In the genomic region with DNA sequence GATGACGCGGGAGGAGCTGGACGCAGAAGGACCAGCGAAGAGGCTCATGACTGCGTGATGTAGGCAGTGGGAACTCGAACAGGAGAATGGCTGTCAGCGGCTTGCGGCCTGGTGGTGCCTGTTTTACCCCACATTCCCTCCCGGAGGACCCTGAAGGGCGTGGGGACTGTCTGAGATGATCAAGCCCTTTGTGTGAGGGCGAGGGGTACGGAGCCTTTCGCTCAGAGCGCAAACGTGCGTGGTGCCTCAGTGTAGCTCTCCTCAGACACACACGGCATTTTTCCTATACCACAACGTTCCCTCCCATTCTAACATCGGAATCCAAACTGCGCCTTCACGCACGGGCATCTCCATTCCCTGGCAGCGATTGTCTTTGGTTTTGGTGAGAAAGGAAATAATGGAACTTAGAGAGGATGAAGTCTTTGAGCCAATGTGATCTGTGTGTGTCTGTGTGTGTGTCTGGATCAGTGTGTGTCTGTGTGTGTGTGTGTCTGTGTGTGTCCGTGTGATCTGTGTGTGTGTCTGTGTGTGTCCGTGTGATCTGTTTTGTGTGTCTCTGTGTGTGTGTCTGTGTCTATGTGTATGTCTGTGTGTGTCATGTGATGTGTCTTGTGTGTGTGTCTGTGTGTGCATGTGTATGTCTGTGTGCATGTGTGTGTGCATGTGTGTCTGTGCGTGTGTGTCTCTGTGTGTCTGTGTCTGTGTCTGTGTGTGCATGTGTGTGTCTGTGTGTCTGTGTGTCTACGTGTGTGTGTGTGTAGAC, we compare ENCODE assay signal across 22 cellular contexts. TPM values are rescaled to one million over a fixed set of nuclear protein-coding genes. Genes with fewer than 3 reads are reported as not detected.
DNase-seq lines count a peak whose midpoint lies in the region; ATAC-seq, FAIRE-seq and TF ChIP-seq lines count a peak whose summit lies in the region.
"Had no signal": no experiment of that assay in that cellular context is flagged by ENCODE, and none has a peak within 500 bp of the region (broad histone marks: within the 10 kb centered on the region; RNA-seq: fewer than 3 reads in every experiment).

No MANE protein-coding gene starts in this region.

- no peak for TF ChIP-seq CTCF in CD4-positive, alpha-beta T cell (IDR thresholded peaks at IDR 0.05)
- TF ChIP-seq CTCF in RWPE2 (IDR thresholded peaks at IDR 0.05; ENCODE audit: poor library complexity, severe bottlenecking) (no peak), HepG2 (CRISPR knock-in tag; IDR thresholded peaks at IDR 0.05) (no peak), foreskin keratinocyte (conservative IDR thresholded peaks at IDR 0.05) (no peak), GM13977 (IDR thresholded peaks at IDR 0.05; ENCODE audit: extremely low read depth, insufficient read depth, missing control alignments) (no peak)

- in situ Hi-C loops in HepG2 (cut with HindIII; ENCODE audit: extremely low pct_ligation_motif_present, low pct_unique_long_range_greater_than_20kb), result no loop called here
- in situ Hi-C loops in GM13977 (cut with MboI; ENCODE audit: low pct_unique_long_range_greater_than_20kb, low sequenced_read_pairs, unreplicated experiment), result no loop called here

- ATAC-seq in CD4-positive, alpha-beta T cell (ENCODE audit: poor library complexity), result peak; percentile 12
- ATAC-seq in RWPE2 (ENCODE audit: low read depth), result no peak
- ATAC-seq in HepG2, result no peak
- ATAC-seq in foreskin keratinocyte, result no peak
- ATAC-seq: activated naive CD4-positive, alpha-beta T cell treated with anti-CD3 and anti-CD28 coated beads, Interleukin-2, amount 50 U/mL, for 72 hours; left lung; pancreas had no signal

- peaks cover 4% of the 10 kb centered on the region; the same call in 1 of the 2 replicates for H4K20me1 ChIP-seq in HepG2 (ENCODE audit: insufficient read depth, low read length)

- no peaks in the 10 kb centered on the region for H3K27me3 ChIP-seq in CD4-positive, alpha-beta T cell (ENCODE audit: control insufficient read depth, insufficient read depth, low read length)
- H3K27me3 ChIP-seq in RWPE2 (ENCODE audit: insufficient read depth, poor library complexity, severe bottlenecking), result no peaks in the 10 kb centered on the region
- peaks cover 36 to 72% of the 10 kb centered on the region in 2 experiments for H3K27me3 ChIP-seq in HepG2 (ENCODE audit: control insufficient read depth in 1 of 2, insufficient read depth in 2 of 2, low read length in 2 of 2)
- H3K27me3 ChIP-seq in foreskin keratinocyte, result no peaks in the 10 kb centered on the region
- H3K27me3 ChIP-seq: pancreas had no signal

- no TSS peak for BruUV-seq in HepG2 (replicated peaks; lab: Mats Ljungman, UMichigan)

- no peaks in the 10 kb centered on the region for H3K27me3 Mint-ChIP-seq in CD4-positive, alpha-beta T cell

- H3K4me3 Mint-ChIP-seq in CD4-positive, alpha-beta T cell, result peak overlapping the region; percentile 11
- H3K4me3 Mint-ChIP-seq: HFFc6 had no signal

- intact Hi-C loops in CD4-positive, alpha-beta T cell (cut with DNase I, micrococcal nuclease), result no loop called here
- intact Hi-C loops in HepG2 (cut with micrococcal nuclease; ENCODE audit: unreplicated experiment), result loop anchor here (10.0 kb wide), 1 partner anchor 123 kb away; a partner anchor contains a TSS

- H3K4me3 ChIP-seq in RWPE2 (ENCODE audit: severe bottlenecking), result no peak overlapping the region
- no peak overlapping the region for H3K4me3 ChIP-seq in HepG2 (replicated peaks in 1 of 3; ENCODE audit: insufficient read depth in 1 of 3, low read depth in 2 of 3, low read length in 3 of 3)
- H3K4me3 ChIP-seq: coronary artery, left lung, pancreas, PC-9, SK-N-MC had no signal

- 73% methylated on average over 27 of the region's 27 CpGs for WGBS in HepG2 (ENCODE audit: low lambda C conversion rate)

- H3K4me1 ChIP-seq in RWPE2 (ENCODE audit: insufficient read depth, poor library complexity, severe bottlenecking) (peaks cover 21% of the 10 kb centered on the region), HepG2 (ENCODE audit: insufficient read depth, low read length) (peaks cover 26% of the 10 kb centered on the region), foreskin keratinocyte (peaks cover 3% of the 10 kb centered on the region)

- no peaks in the 10 kb centered on the region for H3K36me3 Mint-ChIP-seq in CD4-positive, alpha-beta T cell (ENCODE audit: low read depth)
- H3K36me3 Mint-ChIP-seq: activated naive CD4-positive, alpha-beta T cell treated with anti-CD3 and anti-CD28 coated beads, Interleukin-2, amount 50 U/mL, for 72 hours had no signal

- DNase-seq in 8988T (peak; percentile 34), RWPE2 (ENCODE audit: low spot score) (peak; percentile 81), HepG2 (ENCODE audit: low spot score) (no peak), foreskin keratinocyte (no peak), NAMALWA (ENCODE audit: low spot score) (no peak), GM13977 (ENCODE audit: low spot score) (no peak), globus pallidus (ENCODE audit: low spot score) (no peak)
- no peak for DNase-seq in CD4-positive, alpha-beta T cell
- DNase-seq: HFFc6; NCI-H1417 treated with DMSO at 0.1 percent for 48 hours; NCI-H82; PC-9; stimulated activated CD4-positive, alpha-beta T cell treated with anti-CD3 and anti-CD28 coated beads, Interleukin-2, amount 100 ng/mL, for 24 hours had no signal

- no peak for TF ChIP-seq POLR2A in HepG2 (IDR thresholded peaks at IDR 0.05; ENCODE audit: insufficient read depth in 1 of 2, low read depth in 2 of 2, low read length in 2 of 2)

- no peak for TF ChIP-seq RAD21 in HepG2 (CRISPR knock-in tag; IDR thresholded peaks at IDR 0.05)

- H3K27ac Mint-ChIP-seq in CD4-positive, alpha-beta T cell, result no peak overlapping the region
- H3K27ac Mint-ChIP-seq: activated naive CD4-positive, alpha-beta T cell treated with anti-CD3 and anti-CD28 coated beads, Interleukin-2, amount 50 U/mL, for 72 hours; HFFc6 had no signal

- H3K27ac ChIP-seq in CD4-positive, alpha-beta T cell (ENCODE audit: low read depth, low read length), result no peak overlapping the region
- H3K27ac ChIP-seq in RWPE2 (ENCODE audit: poor library complexity, severe bottlenecking) (no peak overlapping the region), HepG2 (ENCODE audit: extremely low read length, insufficient read depth, low read length) (no peak overlapping the region), foreskin keratinocyte (no peak overlapping the region)
- H3K27ac ChIP-seq: coronary artery, left lung, pancreas, PC-9, SK-N-MC had no signal

- no peak overlapping the region for H3K9ac ChIP-seq in HepG2 (ENCODE audit: insufficient read depth, low read depth, low read length)

- no peaks in the 10 kb centered on the region for H3K9me3 ChIP-seq in CD4-positive, alpha-beta T cell (ENCODE audit: control insufficient read depth, low read length)
- H3K9me3 ChIP-seq in RWPE2 (ENCODE audit: severe bottlenecking) (no peaks in the 10 kb centered on the region), HepG2 (ENCODE audit: low read length) (no peaks in the 10 kb centered on the region)
- H3K9me3 ChIP-seq: left lung, pancreas had no signal

- H3K36me3 ChIP-seq in RWPE2 (ENCODE audit: low read depth) (peaks cover 20% of the 10 kb centered on the region), HepG2 (replicated peaks in 1 of 2; ENCODE audit: control insufficient read depth in 1 of 2, insufficient read depth in 2 of 2, low read length in 2 of 2) (no peaks in the 10 kb centered on the region)
- H3K36me3 ChIP-seq: left lung, pancreas had no signal

- no peak overlapping the region for H3K4me2 ChIP-seq in HepG2 (ENCODE audit: low read depth, low read length)
- H3K4me2 ChIP-seq: PC-9 had no signal

- CTCF ChIA-PET in CD4-positive, alpha-beta T cell (lab: Charles Lee), result no interaction called here
- CTCF ChIA-PET in HepG2 (lab: Yijun Ruan, JAX; ENCODE audit: low intra/inter-chr PET ratio, low total read pairs), result no interaction called here

- H3K9me3 Mint-ChIP-seq in CD4-positive, alpha-beta T cell, result no peaks in the 10 kb centered on the region
- H3K9me3 Mint-ChIP-seq: activated naive CD4-positive, alpha-beta T cell treated with anti-CD3 and anti-CD28 coated beads, Interleukin-2, amount 50 U/mL, for 72 hours; HFFc6 had no signal

- POLR2A ChIA-PET in CD4-positive, alpha-beta T cell (lab: Charles Lee), result no interaction called here
- POLR2A ChIA-PET in HepG2 (lab: Yijun Ruan, JAX), result no interaction called here

- TF ChIP-seq EP300 in HepG2 (IDR thresholded peaks at IDR 0.05; ENCODE audit: low read depth in 2 of 2, low read length in 2 of 2), result no peak
- no peak for TF ChIP-seq EP300 in HepG2 (CRISPR knock-in tag; IDR thresholded peaks at IDR 0.05; ENCODE audit: borderline replicate concordance)

- no peaks in the 10 kb centered on the region for H3K79me2 ChIP-seq in HepG2 (ENCODE audit: insufficient read depth, low read length)

- FAIRE-seq in HepG2 (lab: Jason Lieb, UNC), result peak; percentile 91
- FAIRE-seq: endothelial cell of umbilical vein, G401.6, pancreas had no signal

- H2AFZ ChIP-seq in HepG2 (ENCODE audit: low read length), result no peak overlapping the region
- H2AFZ ChIP-seq: PC-9 had no signal

- H3K4me1 Mint-ChIP-seq in CD4-positive, alpha-beta T cell (ENCODE audit: low read depth), result peaks cover 14% of the 10 kb centered on the region

RNA-seq across cellular contexts. Expression of a gene that starts 5.3 kb away (rescaled TPM):
- total RNA-seq in CD4-positive, alpha-beta T cell, result under 1 TPM; 0.19 to 0.22 TPM
- total RNA-seq in HepG2 (2016; rRNA removed; fragmentation: Illumina TruSeq; extraction: Trizol), result not detected in 2 replicates
- not detected in 2 replicates for total RNA-seq in HepG2 (2016; cell fraction: cytosol; rRNA removed; fragmentation: Illumina TruSeq; extraction: Trizol; ENCODE audit: low read depth)
- not detected in 2 replicates for total RNA-seq in HepG2 (2016; cell fraction: insoluble cytoplasmic fraction; rRNA removed; fragmentation: Illumina TruSeq; extraction: Trizol)
- total RNA-seq in HepG2 (2016; cell fraction: membrane; rRNA removed; fragmentation: Illumina TruSeq; extraction: Trizol), result not detected in 2 replicates
- total RNA-seq in HepG2 (2016; cell fraction: nucleus; rRNA removed; fragmentation: Illumina TruSeq; extraction: Trizol), result not detected in 2 replicates
- polyA plus RNA-seq in HepG2 (2011; rRNA removed), result 0.07 and 0.08 TPM in 2 replicates
- polyA plus RNA-seq in HepG2 (2011; cell fraction: cytosol; rRNA removed), result 0.05 and 0.08 TPM in 2 replicates
- polyA plus RNA-seq in HepG2 (2011; cell fraction: nucleus; rRNA removed), result 0.27 and 0.42 TPM in 2 replicates
- polyA plus RNA-seq in HepG2 (2012), result 0.09 and 0.11 TPM in 2 replicates
- not detected in 2 replicates for polyA plus RNA-seq in HepG2 (2016; cell fraction: cytosol; fragmentation: Illumina TruSeq; extraction: Trizol; ENCODE audit: low read depth)
- polyA plus RNA-seq in HepG2 (2016; cell fraction: insoluble cytoplasmic fraction; fragmentation: Illumina TruSeq; extraction: Trizol; ENCODE audit: low read depth), result not detected in 2 replicates
- not detected in 2 replicates for polyA plus RNA-seq in HepG2 (2016; cell fraction: membrane; fragmentation: Illumina TruSeq; extraction: Trizol; ENCODE audit: low read depth)
- not detected in 2 replicates for polyA plus RNA-seq in HepG2 (2016; cell fraction: nucleus; fragmentation: Illumina TruSeq; extraction: Trizol; ENCODE audit: insufficient read depth, low read depth)
- polyA minus RNA-seq in HepG2 (2011; rRNA and poly(A)+ RNA removed; ENCODE audit: low replicate concordance), result 0.18 and 9.4 TPM in 2 replicates
- not detected in 2 replicates for polyA minus RNA-seq in HepG2 (2011; cell fraction: cytosol; rRNA and poly(A)+ RNA removed)
- polyA minus RNA-seq in HepG2 (2011; cell fraction: nucleus; rRNA and poly(A)+ RNA removed), result 0.12 and 0.13 TPM in 2 replicates
- total RNA-seq in foreskin keratinocyte, result 15.7 and 21.8 TPM in 2 replicates
- 15.2 and 22.0 TPM in 2 replicates for polyA plus RNA-seq in foreskin keratinocyte
- polyA plus RNA-seq: endothelial cell of umbilical vein had no signal

RNA-seq across cellular contexts. Expression of a gene that starts 11.3 kb away (rescaled TPM):
- total RNA-seq in CD4-positive, alpha-beta T cell, result 100 to 1,000 TPM; 249 to 251 TPM
- total RNA-seq in HepG2 (2016; rRNA removed; fragmentation: Illumina TruSeq; extraction: Trizol) (6.0 and 7.0 TPM in 2 replicates), foreskin keratinocyte (181 and 190 TPM in 2 replicates)
- total RNA-seq in HepG2 (2016; cell fraction: cytosol; rRNA removed; fragmentation: Illumina TruSeq; extraction: Trizol; ENCODE audit: low read depth), result 21.9 and 23.8 TPM in 2 replicates
- 4.3 and 5.4 TPM in 2 replicates for total RNA-seq in HepG2 (2016; cell fraction: insoluble cytoplasmic fraction; rRNA removed; fragmentation: Illumina TruSeq; extraction: Trizol)
- 16.4 and 22.5 TPM in 2 replicates for total RNA-seq in HepG2 (2016; cell fraction: membrane; rRNA removed; fragmentation: Illumina TruSeq; extraction: Trizol)
- 5.4 and 6.2 TPM in 2 replicates for total RNA-seq in HepG2 (2016; cell fraction: nucleus; rRNA removed; fragmentation: Illumina TruSeq; extraction: Trizol)
- polyA plus RNA-seq in HepG2 (2011; rRNA removed) (1.8 and 2.2 TPM in 2 replicates), foreskin keratinocyte (575 and 701 TPM in 2 replicates)
- 2.4 and 6.2 TPM in 2 replicates for polyA plus RNA-seq in HepG2 (2011; cell fraction: cytosol; rRNA removed)
- polyA plus RNA-seq in HepG2 (2011; cell fraction: nucleus; rRNA removed), result 6.3 and 9.5 TPM in 2 replicates
- polyA plus RNA-seq in HepG2 (2012), result 12.0 and 18.6 TPM in 2 replicates
- polyA plus RNA-seq in HepG2 (2016; cell fraction: cytosol; fragmentation: Illumina TruSeq; extraction: Trizol; ENCODE audit: low read depth), result 606 and 718 TPM in 2 replicates
- polyA plus RNA-seq in HepG2 (2016; cell fraction: insoluble cytoplasmic fraction; fragmentation: Illumina TruSeq; extraction: Trizol; ENCODE audit: low read depth), result 42.4 and 57.7 TPM in 2 replicates
- 288 and 295 TPM in 2 replicates for polyA plus RNA-seq in HepG2 (2016; cell fraction: membrane; fragmentation: Illumina TruSeq; extraction: Trizol; ENCODE audit: low read depth)
- 40.1 and 40.2 TPM in 2 replicates for polyA plus RNA-seq in HepG2 (2016; cell fraction: nucleus; fragmentation: Illumina TruSeq; extraction: Trizol; ENCODE audit: insufficient read depth, low read depth)
- polyA minus RNA-seq in HepG2 (2011; rRNA and poly(A)+ RNA removed; ENCODE audit: low replicate concordance), result 8.4 and 13.9 TPM in 2 replicates
- 15.8 and 39.4 TPM in 2 replicates for polyA minus RNA-seq in HepG2 (2011; cell fraction: cytosol; rRNA and poly(A)+ RNA removed)
- polyA minus RNA-seq in HepG2 (2011; cell fraction: nucleus; rRNA and poly(A)+ RNA removed), result 4.5 and 4.8 TPM in 2 replicates

RNA-seq across cellular contexts. Expression of a gene that starts 15.7 kb away (rescaled TPM):
- not detected for total RNA-seq in CD4-positive, alpha-beta T cell
- total RNA-seq in HepG2 (2016; rRNA removed; fragmentation: Illumina TruSeq; extraction: Trizol) (not detected in 2 replicates), foreskin keratinocyte (0.11 and 0.17 TPM in 2 replicates)
- not detected in 2 replicates for total RNA-seq in HepG2 (2016; cell fraction: cytosol; rRNA removed; fragmentation: Illumina TruSeq; extraction: Trizol; ENCODE audit: low read depth)
- total RNA-seq in HepG2 (2016; cell fraction: insoluble cytoplasmic fraction; rRNA removed; fragmentation: Illumina TruSeq; extraction: Trizol), result not detected in 2 replicates
- not detected in 2 replicates for total RNA-seq in HepG2 (2016; cell fraction: membrane; rRNA removed; fragmentation: Illumina TruSeq; extraction: Trizol)
- not detected in 2 replicates for total RNA-seq in HepG2 (2016; cell fraction: nucleus; rRNA removed; fragmentation: Illumina TruSeq; extraction: Trizol)
- polyA plus RNA-seq in HepG2 (2011; rRNA removed) (0.09 TPM in 1 of 2 replicates, not detected in the other), foreskin keratinocyte (0.04 and 0.09 TPM in 2 replicates)
- polyA plus RNA-seq in HepG2 (2011; cell fraction: cytosol; rRNA removed), result not detected in 2 replicates
- polyA plus RNA-seq in HepG2 (2011; cell fraction: nucleus; rRNA removed), result 0.10 and 0.37 TPM in 2 replicates
- 0.17 TPM in 1 of 2 replicates, not detected in the other for polyA plus RNA-seq in HepG2 (2012)
- not detected in 2 replicates for polyA plus RNA-seq in HepG2 (2016; cell fraction: cytosol; fragmentation: Illumina TruSeq; extraction: Trizol; ENCODE audit: low read depth)
- polyA plus RNA-seq in HepG2 (2016; cell fraction: insoluble cytoplasmic fraction; fragmentation: Illumina TruSeq; extraction: Trizol; ENCODE audit: low read depth), result not detected in 2 replicates
- not detected in 2 replicates for polyA plus RNA-seq in HepG2 (2016; cell fraction: membrane; fragmentation: Illumina TruSeq; extraction: Trizol; ENCODE audit: low read depth)
- not detected in 2 replicates for polyA plus RNA-seq in HepG2 (2016; cell fraction: nucleus; fragmentation: Illumina TruSeq; extraction: Trizol; ENCODE audit: insufficient read depth, low read depth)
- 0.28 TPM in 1 of 2 replicates, not detected in the other for polyA minus RNA-seq in HepG2 (2011; rRNA and poly(A)+ RNA removed; ENCODE audit: low replicate concordance)
- not detected in 2 replicates for polyA minus RNA-seq in HepG2 (2011; cell fraction: cytosol; rRNA and poly(A)+ RNA removed)
- not detected in 2 replicates for polyA minus RNA-seq in HepG2 (2011; cell fraction: nucleus; rRNA and poly(A)+ RNA removed)
- total RNA-seq: activated naive CD4-positive, alpha-beta T cell treated with anti-CD3 and anti-CD28 coated beads, Interleukin-2, amount 50 U/mL, for 72 hours; endothelial cell of umbilical vein; fibroblast of villous mesenchyme; HFFc6; left lung; LHCN-M2; pancreas had no signal
- polyA plus RNA-seq: endothelial cell of umbilical vein, pancreas had no signal

RNA-seq across cellular contexts. Expression of a gene that starts 22.1 kb away (rescaled TPM):
- total RNA-seq in CD4-positive, alpha-beta T cell, result 1 to 10 TPM; 1.7 to 1.8 TPM
- total RNA-seq in HepG2 (2016; rRNA removed; fragmentation: Illumina TruSeq; extraction: Trizol) (not detected in 2 replicates), foreskin keratinocyte (0.53 and 0.78 TPM in 2 replicates)
- not detected in 2 replicates for total RNA-seq in HepG2 (2016; cell fraction: cytosol; rRNA removed; fragmentation: Illumina TruSeq; extraction: Trizol; ENCODE audit: low read depth)
- total RNA-seq in HepG2 (2016; cell fraction: insoluble cytoplasmic fraction; rRNA removed; fragmentation: Illumina TruSeq; extraction: Trizol), result not detected in 2 replicates
- total RNA-seq in HepG2 (2016; cell fraction: membrane; rRNA removed; fragmentation: Illumina TruSeq; extraction: Trizol), result not detected in 2 replicates
- not detected in 2 replicates for total RNA-seq in HepG2 (2016; cell fraction: nucleus; rRNA removed; fragmentation: Illumina TruSeq; extraction: Trizol)
- polyA plus RNA-seq in HepG2 (2011; rRNA removed) (0.07 and 0.13 TPM in 2 replicates), foreskin keratinocyte (0.67 and 0.68 TPM in 2 replicates)
- 0.19 and 0.23 TPM in 2 replicates for polyA plus RNA-seq in HepG2 (2011; cell fraction: cytosol; rRNA removed)
- 0.45 and 0.48 TPM in 2 replicates for polyA plus RNA-seq in HepG2 (2011; cell fraction: nucleus; rRNA removed)
- 0.05 TPM in 1 of 2 replicates, not detected in the other for polyA plus RNA-seq in HepG2 (2012)
- not detected in 2 replicates for polyA plus RNA-seq in HepG2 (2016; cell fraction: cytosol; fragmentation: Illumina TruSeq; extraction: Trizol; ENCODE audit: low read depth)
- polyA plus RNA-seq in HepG2 (2016; cell fraction: insoluble cytoplasmic fraction; fragmentation: Illumina TruSeq; extraction: Trizol; ENCODE audit: low read depth), result not detected in 2 replicates
- polyA plus RNA-seq in HepG2 (2016; cell fraction: membrane; fragmentation: Illumina TruSeq; extraction: Trizol; ENCODE audit: low read depth), result not detected in 2 replicates
- polyA plus RNA-seq in HepG2 (2016; cell fraction: nucleus; fragmentation: Illumina TruSeq; extraction: Trizol; ENCODE audit: insufficient read depth, low read depth), result not detected in 2 replicates
- polyA minus RNA-seq in HepG2 (2011; rRNA and poly(A)+ RNA removed; ENCODE audit: low replicate concordance), result 0.10 and 0.84 TPM in 2 replicates
- polyA minus RNA-seq in HepG2 (2011; cell fraction: cytosol; rRNA and poly(A)+ RNA removed), result not detected in 2 replicates
- polyA minus RNA-seq in HepG2 (2011; cell fraction: nucleus; rRNA and poly(A)+ RNA removed), result not detected in 2 replicates
- total RNA-seq: HFFc6 had no signal

RNA-seq across cellular contexts. Expression of a gene that starts 33.0 kb away (rescaled TPM):
- total RNA-seq in CD4-positive, alpha-beta T cell, result 1 to 10 TPM in 1 of 2 experiments, under 1 TPM in 1; 0.92 to 1.1 TPM
- total RNA-seq in HepG2 (2016; rRNA removed; fragmentation: Illumina TruSeq; extraction: Trizol) (0.36 and 0.44 TPM in 2 replicates), foreskin keratinocyte (0.04 TPM in 1 of 2 replicates, not detected in the other)
- 0.51 TPM in 1 of 2 replicates, not detected in the other for total RNA-seq in HepG2 (2016; cell fraction: cytosol; rRNA removed; fragmentation: Illumina TruSeq; extraction: Trizol; ENCODE audit: low read depth)
- 0.18 and 0.37 TPM in 2 replicates for total RNA-seq in HepG2 (2016; cell fraction: insoluble cytoplasmic fraction; rRNA removed; fragmentation: Illumina TruSeq; extraction: Trizol)
- 0.90 and 1.00 TPM in 2 replicates for total RNA-seq in HepG2 (2016; cell fraction: membrane; rRNA removed; fragmentation: Illumina TruSeq; extraction: Trizol)
- 0.22 and 0.47 TPM in 2 replicates for total RNA-seq in HepG2 (2016; cell fraction: nucleus; rRNA removed; fragmentation: Illumina TruSeq; extraction: Trizol)
- polyA plus RNA-seq in HepG2 (2011; rRNA removed) (0.87 and 1.8 TPM in 2 replicates), foreskin keratinocyte (0.08 and 0.09 TPM in 2 replicates)
- 1.6 and 1.7 TPM in 2 replicates for polyA plus RNA-seq in HepG2 (2011; cell fraction: cytosol; rRNA removed)
- 2.6 and 2.9 TPM in 2 replicates for polyA plus RNA-seq in HepG2 (2011; cell fraction: nucleus; rRNA removed)
- polyA plus RNA-seq in HepG2 (2012), result 1.0 and 4.0 TPM in 2 replicates
- polyA plus RNA-seq in HepG2 (2016; cell fraction: cytosol; fragmentation: Illumina TruSeq; extraction: Trizol; ENCODE audit: low read depth), result 0.58 and 0.81 TPM in 2 replicates
- polyA plus RNA-seq in HepG2 (2016; cell fraction: insoluble cytoplasmic fraction; fragmentation: Illumina TruSeq; extraction: Trizol; ENCODE audit: low read depth), result 0.54 and 1.5 TPM in 2 replicates
- 0.81 and 1.1 TPM in 2 replicates for polyA plus RNA-seq in HepG2 (2016; cell fraction: membrane; fragmentation: Illumina TruSeq; extraction: Trizol; ENCODE audit: low read depth)
- polyA plus RNA-seq in HepG2 (2016; cell fraction: nucleus; fragmentation: Illumina TruSeq; extraction: Trizol; ENCODE audit: insufficient read depth, low read depth), result 1.2 and 1.5 TPM in 2 replicates
- polyA minus RNA-seq in HepG2 (2011; rRNA and poly(A)+ RNA removed; ENCODE audit: low replicate concordance), result 1.4 and 21.5 TPM in 2 replicates
- polyA minus RNA-seq in HepG2 (2011; cell fraction: cytosol; rRNA and poly(A)+ RNA removed), result 1.1 and 3.3 TPM in 2 replicates
- 0.75 and 1.0 TPM in 2 replicates for polyA minus RNA-seq in HepG2 (2011; cell fraction: nucleus; rRNA and poly(A)+ RNA removed)

Comparison
In these comparisons a context has a peak if more than half of its experiments do, and no peak if none do; other contexts are left out.
1. DNase-seq: peak in 8988T (single experiment) and RWPE2 (single experiment); none in CD4-positive, alpha-beta T cell (0 of 10), HepG2 (single experiment), foreskin keratinocyte (0 of 2), NAMALWA (single experiment), GM13977 (single experiment) and globus pallidus (single experiment).
2. RNA of a gene that starts 5.3 kb away (total RNA-seq): 15.7 to 21.8 TPM in foreskin keratinocyte; 0.19 to 0.22 TPM in CD4-positive, alpha-beta T cell and not detected in HepG2; every median in the first group is over 10 times any median in the second.